Comparison of ENCODE assay signal across 24 cellular contexts in the genomic region with DNA sequence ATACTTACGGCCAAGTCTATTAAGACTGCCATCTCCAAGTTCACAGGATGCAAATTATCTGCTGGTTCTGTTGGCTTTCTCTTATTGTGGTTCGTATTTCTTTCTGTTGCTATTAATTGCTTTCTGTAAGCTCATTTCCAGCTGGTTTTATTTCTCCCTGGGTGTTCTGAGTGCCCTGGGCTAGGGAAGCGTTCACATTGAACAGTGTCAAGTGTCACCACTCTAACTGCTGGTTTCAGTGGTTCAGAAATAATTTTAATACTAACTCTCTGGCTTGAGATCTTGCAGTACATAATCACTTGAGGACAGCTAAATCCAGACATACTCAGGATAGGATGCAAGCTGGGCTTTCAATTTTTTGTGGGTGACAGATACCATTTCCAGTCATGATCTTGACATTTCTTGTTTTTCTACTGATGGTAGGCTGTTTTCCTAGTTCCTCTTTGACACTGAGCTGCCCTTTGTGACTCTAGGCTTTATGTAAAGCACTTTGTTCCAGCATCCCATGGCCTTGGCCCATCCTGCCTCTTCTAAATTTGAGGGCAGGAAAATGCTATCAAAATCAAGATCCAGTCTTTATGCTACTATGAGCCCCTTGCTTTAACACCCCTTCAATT.
A peak's percentile ranks its signal among the peaks of the same experiment; 100 is the strongest.
DNase-seq lines count a peak whose midpoint lies in the region; ATAC-seq, FAIRE-seq and TF ChIP-seq lines count a peak whose summit lies in the region.
"Had no signal": no experiment of that assay in that cellular context is flagged by ENCODE, and none has a peak within 500 bp of the region (broad histone marks: within the 10 kb centered on the region; RNA-seq: fewer than 3 reads in every experiment).

No MANE protein-coding gene starts in this region.

- peak; percentile 37 for FAIRE-seq in GM19239 (lab: Jason Lieb, UNC)
- FAIRE-seq: colon, HepG2, TTC549 had no signal

- ATAC-seq in GM19397 (IDR thresholded peaks at IDR 0.05; ENCODE audit: unreplicated experiment) (no peak), GM18502 (IDR thresholded peaks at IDR 0.05; ENCODE audit: poor library complexity, unreplicated experiment) (no peak), GM21367 (IDR thresholded peaks at IDR 0.05; ENCODE audit: unreplicated experiment) (no peak)
- ATAC-seq: activated naive CD4-positive, alpha-beta T cell treated with anti-CD3 and anti-CD28 coated beads, Interleukin-2, amount 50 U/mL, for 72 hours; HepG2; natural killer cell treated with Interleukin-12 subunit alpha and Interleukin-12 subunit beta and Interleukin-15 and Interleukin-18, amount 100 ng/mL, for 72 hours had no signal

- DNase-seq in GM19239 (ENCODE audit: insufficient read length, low spot score) (no peak), NCI-H1417 (lab: John Stamatoyannopoulos, UW) (peak; percentile 6 to 85 (median 54)), NCI-H2227 treated with DMSO at 0.1 percent for 48 hours (lab: John Stamatoyannopoulos, UW) (peak; percentile 36), nephron progenitor cell (peak; percentile 2)
- DNase-seq: activated CD4-positive, alpha-beta T cell treated with anti-CD3 and anti-CD28 coated beads, Interleukin-2, amount 50 U/mL, for 48 hours; activated CD8-positive, alpha-beta memory T cell treated with anti-CD3 and anti-CD28 coated beads, Interleukin-2, amount 50 U/mL, for 48 hours; Calu3; effector CD4-positive, alpha-beta T cell; GOT3; islet precursor cell; Kasumi-1; midbrain; NCI-H1930; NCI-H524; stimulated activated CD4-positive, alpha-beta T cell treated with anti-CD3 and anti-CD28 coated beads, Interleukin-1b, Interleukin-23, amount 100 ng/mL, for 48 hours had no signal

- peaks cover 17% of the 10 kb centered on the region for H3K36me3 Mint-ChIP-seq in nephron progenitor cell (ENCODE audit: low read depth)

- no peaks in the 10 kb centered on the region for H3K27me3 Mint-ChIP-seq in nephron progenitor cell (ENCODE audit: low read depth, poor library complexity)
- H3K27me3 Mint-ChIP-seq: natural killer cell treated with Interleukin-12 subunit alpha and Interleukin-12 subunit beta and Interleukin-15 and Interleukin-18, amount 100 ng/mL, for 72 hours; type B pancreatic cell had no signal

- no peak for TF ChIP-seq CTCF in nephron progenitor cell (IDR thresholded peaks at IDR 0.05)

- peaks cover 17% of the 10 kb centered on the region for H3K4me1 Mint-ChIP-seq in nephron progenitor cell

- H3K4me3 Mint-ChIP-seq in nephron progenitor cell: no peak overlapping the region
- H3K4me3 Mint-ChIP-seq: natural killer cell treated with Interleukin-12 subunit alpha and Interleukin-12 subunit beta and Interleukin-15 and Interleukin-18, amount 100 ng/mL, for 72 hours; type B pancreatic cell had no signal

- H3K9me3 Mint-ChIP-seq in nephron progenitor cell: no peaks in the 10 kb centered on the region
- H3K9me3 Mint-ChIP-seq: activated naive CD4-positive, alpha-beta T cell treated with anti-CD3 and anti-CD28 coated beads, Interleukin-2, amount 50 U/mL, for 72 hours; natural killer cell treated with Interleukin-12 subunit alpha and Interleukin-12 subunit beta and Interleukin-15 and Interleukin-18, amount 100 ng/mL, for 72 hours; type B pancreatic cell had no signal

- H3K27ac Mint-ChIP-seq in nephron progenitor cell: peak overlapping the region; percentile 93
- H3K27ac Mint-ChIP-seq: activated naive CD4-positive, alpha-beta T cell treated with anti-CD3 and anti-CD28 coated beads, Interleukin-2, amount 50 U/mL, for 72 hours; natural killer cell treated with Interleukin-12 subunit alpha and Interleukin-12 subunit beta and Interleukin-15 and Interleukin-18, amount 100 ng/mL, for 72 hours; type B pancreatic cell had no signal
